12 cellular contexts compared by ENCODE assay signal in the genomic region with DNA sequence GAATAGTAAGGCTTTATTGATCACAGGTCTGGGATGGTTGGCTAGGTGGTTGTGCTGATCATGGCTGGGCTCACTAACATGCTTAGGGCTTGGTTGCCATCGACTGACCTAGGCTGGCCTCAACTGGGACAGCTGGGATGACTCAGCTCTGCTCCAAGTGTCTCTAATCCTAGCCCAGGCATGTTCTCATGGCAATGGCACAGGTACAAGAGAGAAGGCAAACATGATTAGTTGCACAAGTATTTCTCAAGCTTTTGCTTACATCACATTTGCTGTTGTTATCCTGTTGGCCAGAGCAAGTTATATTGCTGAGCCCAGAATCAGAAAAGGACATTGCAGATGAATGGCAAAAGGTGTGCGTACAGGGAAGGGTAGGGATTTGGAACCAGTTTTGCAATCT.
DNase-seq lines count a peak whose midpoint lies in the region; ATAC-seq and TF ChIP-seq lines count a peak whose summit lies in the region.
"Had no signal": no experiment of that assay in that cellular context is flagged by ENCODE, and none has a peak within 500 bp of the region (broad histone marks: within the 10 kb centered on the region; RNA-seq: fewer than 3 reads in every experiment).

No MANE protein-coding gene starts in this region.

- no peak for TF ChIP-seq CTCF in smooth muscle cell (IDR thresholded peaks at IDR 0.05; ENCODE audit: borderline replicate concordance, insufficient read depth, poor library complexity, severe bottlenecking)

- H3K4me1 ChIP-seq in smooth muscle cell (ENCODE audit: low read depth) = no peaks in the 10 kb centered on the region

- H3K27me3 ChIP-seq in smooth muscle cell (ENCODE audit: low read depth) = no peaks in the 10 kb centered on the region

- ATAC-seq in Right ventricle myocardium superior (ENCODE audit: poor library complexity) = peak; percentile 83

- intact Hi-C loops in Right ventricle myocardium superior (cut with DNase I) = no loop called here

- DNase-seq in DMS 273 (lab: John Stamatoyannopoulos, UW; ENCODE audit: unreplicated experiment) (peak; percentile 21), DMS 273 treated with DMSO at 0.1 percent for 48 hours (lab: John Stamatoyannopoulos, UW) (no peak), SHP77 treated with DMSO at 0.1 percent for 48 hours (lab: John Stamatoyannopoulos, UW) (peak; percentile 29), Right ventricle myocardium superior (no peak), smooth muscle cell (lab: John Stamatoyannopoulos, UW; ENCODE audit: unreplicated experiment) (no peak), NCI-H1417 treated with DMSO at 0.1 percent for 48 hours (lab: John Stamatoyannopoulos, UW) (no peak), NCI-H2081 (lab: John Stamatoyannopoulos, UW) (no peak)
- DNase-seq in effector CD4-positive, alpha-beta T cell = no peak
- DNase-seq: activated T-cell treated with anti-CD3 and anti-CD28 coated beads, Interleukin-2, amount 50 U/mL, for 48 hours; GDM1; NCI-H1417 had no signal

- H3K9ac ChIP-seq in smooth muscle cell (ENCODE audit: low read depth) = peak overlapping the region; percentile 84

- H3F3A ChIP-seq in smooth muscle cell (ENCODE audit: low read depth) = no peaks in the 10 kb centered on the region

- no peak overlapping the region for H3K4me3 ChIP-seq in smooth muscle cell

- no peaks in the 10 kb centered on the region for H3K36me3 ChIP-seq in smooth muscle cell (ENCODE audit: low read depth)

- H3K27ac ChIP-seq in smooth muscle cell (ENCODE audit: low read depth) = peak overlapping the region; percentile 92
- H3K27ac ChIP-seq: 22Rv1 had no signal

- no peaks in the 10 kb centered on the region for H3K9me3 ChIP-seq in smooth muscle cell (replicated peaks; ENCODE audit: low read depth)

- 72% methylated on average over 2 of the region's 2 CpGs for whole genome bisulfite sequencing in smooth muscle cell (ENCODE audit: low lambda C conversion rate)

- H2AFZ ChIP-seq in smooth muscle cell (ENCODE audit: low read depth) = no peak overlapping the region

- peak overlapping the region; percentile 22 for H3K4me2 ChIP-seq in smooth muscle cell

- H4K20me1 ChIP-seq in smooth muscle cell (ENCODE audit: low read depth) = no peaks in the 10 kb centered on the region

- H3K79me2 ChIP-seq in smooth muscle cell (ENCODE audit: low read depth) = no peaks in the 10 kb centered on the region

Comparison
In these comparisons a context has a peak if more than half of its experiments do, and no peak if none do; other contexts are left out.
1. DNase-seq: peak in DMS 273 (single experiment) and SHP77 treated with DMSO at 0.1 percent for 48 hours (single experiment); none in DMS 273 treated with DMSO at 0.1 percent for 48 hours (single experiment), Right ventricle myocardium superior (single experiment), smooth muscle cell (single experiment), effector CD4-positive, alpha-beta T cell (single experiment), NCI-H1417 treated with DMSO at 0.1 percent for 48 hours (single experiment) and NCI-H2081 (0 of 2).